14 cellular contexts compared by ENCODE assay signal in the genomic region with DNA sequence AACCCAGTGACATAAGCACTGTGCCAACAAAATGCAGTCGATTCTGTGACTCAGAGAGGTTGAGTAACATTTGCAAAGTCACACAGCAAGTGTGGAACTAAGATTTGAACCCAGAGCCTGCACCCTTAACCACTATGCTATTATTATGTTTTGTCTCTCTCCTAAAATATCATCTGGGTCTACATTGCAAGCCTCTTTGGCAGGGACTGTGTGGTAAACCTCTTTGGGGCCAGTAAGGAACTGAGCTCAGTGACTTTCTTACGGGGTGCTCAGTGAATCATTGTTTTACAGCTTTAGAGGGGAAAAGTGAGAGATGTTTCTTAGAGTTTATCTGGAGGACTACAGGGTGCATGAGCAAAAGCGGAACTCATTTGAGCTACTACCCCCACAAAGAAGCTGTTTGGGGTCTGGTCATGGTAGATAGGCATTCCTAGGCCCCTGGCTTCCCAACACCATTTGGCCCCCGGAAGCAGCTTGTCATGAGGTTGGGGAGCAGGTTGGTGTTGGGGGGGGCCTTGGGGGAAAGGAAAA. TPM values are rescaled to one million over a fixed set of nuclear protein-coding genes. Genes with fewer than 3 reads are reported as not detected.
DNase-seq lines count a peak whose midpoint lies in the region; ATAC-seq, FAIRE-seq and TF ChIP-seq lines count a peak whose summit lies in the region.
"Had no signal": no experiment of that assay in that cellular context is flagged by ENCODE, and none has a peak within 500 bp of the region (broad histone marks: within the 10 kb centered on the region; RNA-seq: fewer than 3 reads in every experiment).

No MANE protein-coding gene starts in this region.

- H3K4me1 Mint-ChIP-seq in T-helper 17 cell, result peaks cover 11% of the 10 kb centered on the region
- peaks cover 98% of the 10 kb centered on the region for H3K4me1 Mint-ChIP-seq in stimulated activated memory B cell treated with anti-CD40 and anti-IgM and Interleukin-4, amounts not matched to agents 10 μg/mL and 1 μg/mL and 100 μg/mL, for 72 hours

- H3K36me3 Mint-ChIP-seq in T-helper 17 cell (ENCODE audit: low read depth), result no peaks in the 10 kb centered on the region
- peaks cover 80% of the 10 kb centered on the region for H3K36me3 Mint-ChIP-seq in stimulated activated memory B cell treated with anti-CD40 and anti-IgM and Interleukin-4, amounts not matched to agents 10 μg/mL and 1 μg/mL and 100 μg/mL, for 72 hours
- H3K36me3 Mint-ChIP-seq: WTC11 had no signal

- peak; percentile 84 for FAIRE-seq in GM12891 (lab: Jason Lieb, UNC)

- H3K9me3 ChIP-seq in T-helper 17 cell (ENCODE audit: control insufficient read depth, low read length, poor library complexity, severe bottlenecking), result no peaks in the 10 kb centered on the region

- DNase-seq in GM12891 (ENCODE audit: insufficient read length, low spot score) (no peak), Kasumi-1 (lab: John Stamatoyannopoulos, UW) (peak; percentile 81 to 91), T-helper 17 cell (no peak), islet precursor cell (no peak), Ammon's horn (ENCODE audit: low spot score) (no peak)
- DNase-seq in activated CD4-positive, alpha-beta T cell treated with anti-CD3 and anti-CD28 coated beads, Interleukin-2, amount 50 U/mL, for 1 hour, result no peak
- DNase-seq: activated naive CD4-positive, alpha-beta T cell treated with Interleukin-2 at 50 U/mL for 16 hours; CD4-positive, alpha-beta T cell; NCI-H1417 treated with DMSO at 0.1 percent for 48 hours; SW 1271 had no signal

- ATAC-seq in T-helper 17 cell, result no peak
- peak; percentile 55 for ATAC-seq in stimulated activated memory B cell treated with anti-CD40 and anti-IgM and Interleukin-4, amounts not matched to agents 10 μg/mL and 1 μg/mL and 100 μg/mL, for 72 hours
- ATAC-seq: Panc1, WTC11 had no signal

- H3K27me3 Mint-ChIP-seq in T-helper 17 cell, result peaks cover 47% of the 10 kb centered on the region
- H3K27me3 Mint-ChIP-seq in stimulated activated memory B cell treated with anti-CD40 and anti-IgM and Interleukin-4, amounts not matched to agents 10 μg/mL and 1 μg/mL and 100 μg/mL, for 72 hours, result no peaks in the 10 kb centered on the region

- TF ChIP-seq POLR2A in GM12891 (IDR thresholded peaks at IDR 0.05; ENCODE audit: low read depth, low read length), result peak; percentile 30; the same call in 1 of the 2 replicates

- H3K4me3 Mint-ChIP-seq in T-helper 17 cell, result peak overlapping the region; percentile 2
- peak overlapping the region; percentile 94 for H3K4me3 Mint-ChIP-seq in stimulated activated memory B cell treated with anti-CD40 and anti-IgM and Interleukin-4, amounts not matched to agents 10 μg/mL and 1 μg/mL and 100 μg/mL, for 72 hours
- H3K4me3 Mint-ChIP-seq: CD4-positive, alpha-beta T cell; WTC11 had no signal

- no peaks in the 10 kb centered on the region for H3K9me3 Mint-ChIP-seq in stimulated activated memory B cell treated with anti-CD40 and anti-IgM and Interleukin-4, amounts not matched to agents 10 μg/mL and 1 μg/mL and 100 μg/mL, for 72 hours
- H3K9me3 Mint-ChIP-seq: CD4-positive, alpha-beta T cell; WTC11 had no signal

- no peak overlapping the region for H3K27ac Mint-ChIP-seq in T-helper 17 cell
- H3K27ac Mint-ChIP-seq in stimulated activated memory B cell treated with anti-CD40 and anti-IgM and Interleukin-4, amounts not matched to agents 10 μg/mL and 1 μg/mL and 100 μg/mL, for 72 hours, result peak overlapping the region; percentile 86
- H3K27ac Mint-ChIP-seq: CD4-positive, alpha-beta T cell; WTC11 had no signal

TF ChIP-seq in GM12891, 5 proteins besides CTCF, POLR2A, EP300 and RAD21:
- TF ChIP-seq POU2F2 (IDR thresholded peaks at IDR 0.05; ENCODE audit: low read depth, low read length) (peak; percentile 28; the same call in 1 of the 2 replicates), SPI1 (IDR thresholded peaks at IDR 0.05; ENCODE audit: low read depth, low read length) (peak; percentile 90), TAF1 (IDR thresholded peaks at IDR 0.05; ENCODE audit: low read depth, low read length) (no peak), POLR2AphosphoS5 (IDR thresholded peaks at IDR 0.05; ENCODE audit: low read depth, low read length) (peak; percentile 47; the same call in 1 of the 2 replicates), PAX5 (IDR thresholded peaks at IDR 0.05; ENCODE audit: insufficient read depth, low read length, severe bottlenecking) (no peak)
TF ChIP-seq in GM12891: peak in this region for 3.

RNA-seq across cellular contexts. Expression of a gene that starts 9.8 kb away (rescaled TPM):
- polyA plus RNA-seq in GM12891 (2012; ENCODE audit: low read depth, missing spikeins), result 63.6 TPM
- total RNA-seq in T-helper 17 cell, result 10 to 100 TPM in 1 of 2 donors, 1 to 10 TPM in 1; 9.7 to 25.3 TPM
- polyA plus RNA-seq: neural cell had no signal

RNA-seq across cellular contexts. Expression of a gene that starts 55.5 kb away (rescaled TPM):
- 8.4 TPM for polyA plus RNA-seq in GM12891 (2012; ENCODE audit: low read depth, missing spikeins)
- 10 to 100 TPM; 14.2 to 15.1 TPM for total RNA-seq in T-helper 17 cell

RNA-seq across cellular contexts. Expression of a gene that starts 57.6 kb away (rescaled TPM):
- 12.4 TPM for polyA plus RNA-seq in GM12891 (2012; ENCODE audit: low read depth, missing spikeins)
- total RNA-seq in T-helper 17 cell, result 10 to 100 TPM; 31.1 to 32.0 TPM

Comparison
In these comparisons a context has a peak if more than half of its experiments do, and no peak if none do; other contexts are left out.
1. DNase-seq: peak in Kasumi-1 (2 of 2); none in GM12891 (single experiment), T-helper 17 cell (0 of 3), islet precursor cell (single experiment), activated CD4-positive, alpha-beta T cell treated with anti-CD3 and anti-CD28 coated beads, Interleukin-2, amount 50 U/mL, for 1 hour (single experiment) and Ammon's horn (single experiment).